Comparison of ENCODE assay signal across 9 cellular contexts in the genomic region with DNA sequence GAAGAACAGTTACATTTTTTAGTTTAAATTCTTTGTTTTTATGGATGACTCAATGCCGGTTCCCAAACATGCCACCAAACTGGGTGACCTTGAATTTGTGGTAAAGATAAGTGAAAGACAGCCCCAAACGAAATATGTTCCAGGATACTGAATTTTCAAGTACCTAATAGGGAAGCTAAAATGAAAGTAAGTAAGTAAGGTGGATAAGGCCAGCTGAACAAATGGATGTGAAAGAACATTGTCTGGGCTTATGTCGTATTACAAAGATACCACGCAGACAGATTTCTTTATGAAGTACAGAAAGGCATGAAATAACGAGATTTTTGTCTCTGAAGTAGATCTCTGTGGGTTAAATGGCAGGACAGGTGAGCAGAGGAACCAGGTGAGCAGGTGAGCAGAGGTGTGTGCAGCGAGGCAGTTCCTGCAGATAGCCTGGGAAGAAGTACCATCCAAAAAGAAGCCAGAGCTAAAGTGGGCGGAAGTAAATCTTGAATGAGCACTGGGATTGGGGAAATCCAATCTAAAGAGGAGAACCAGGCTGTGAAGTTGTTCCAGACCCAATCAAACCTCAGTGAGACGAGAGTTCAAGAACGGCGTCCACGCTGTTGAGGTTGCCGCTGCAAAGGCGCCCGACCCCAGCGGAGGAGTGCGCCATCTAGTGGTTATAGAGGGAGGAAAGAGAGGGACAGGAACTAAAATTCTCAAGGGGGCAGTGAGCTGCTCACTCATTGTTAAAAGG. TPM values are rescaled to one million over a fixed set of nuclear protein-coding genes. Genes with fewer than 3 reads are reported as not detected.
A peak's percentile ranks its signal among the peaks of the same experiment; 100 is the strongest.
DNase-seq lines count a peak whose midpoint lies in the region; ATAC-seq, FAIRE-seq and TF ChIP-seq lines count a peak whose summit lies in the region.
"Had no signal": no experiment of that assay in that cellular context is flagged by ENCODE, and none has a peak within 500 bp of the region (broad histone marks: within the 10 kb centered on the region; RNA-seq: fewer than 3 reads in every experiment).

No MANE protein-coding gene starts in this region.

- peaks cover 1 to 11% (median 6%) of the 10 kb centered on the region in 3 donors for H3K4me1 Mint-ChIP-seq in IgD-negative memory B cell
- peaks cover 8% of the 10 kb centered on the region for H3K4me1 Mint-ChIP-seq in activated T-cell treated with anti-CD3 and anti-CD28 coated beads, Interleukin-2, amount 50 U/mL, for 72 hours (ENCODE audit: low read depth)

- peaks cover 0 to 5% (median 5%) of the 10 kb centered on the region in 3 donors for H3K4me1 ChIP-seq in pancreas
- peaks cover 3 to 8% (median 4%) of the 10 kb centered on the region in 4 donors for H3K4me1 ChIP-seq in upper lobe of left lung

- no peaks in the 10 kb centered on the region for H3K9me3 Mint-ChIP-seq in IgD-negative memory B cell
- H3K9me3 Mint-ChIP-seq in activated T-cell treated with anti-CD3 and anti-CD28 coated beads, Interleukin-2, amount 50 U/mL, for 72 hours: no peaks in the 10 kb centered on the region

- no peak for TF ChIP-seq EP300 in upper lobe of left lung (IDR thresholded peaks at IDR 0.05)

- H3K9me3 ChIP-seq in pancreas: no peaks in the 10 kb centered on the region
- no peaks in the 10 kb centered on the region for H3K9me3 ChIP-seq in upper lobe of left lung

- no peak for TF ChIP-seq POLR2A in upper lobe of left lung (IDR thresholded peaks at IDR 0.05)

- WGBS in pancreas, 2 donors: 11% methylated on average over 16 of the region's 16 CpGs
- 31 to 37% methylated on average over 16 of the region's 16 CpGs for WGBS in upper lobe of left lung, 2 donors

- H3K27me3 ChIP-seq in pancreas (no peaks in the 10 kb centered on the region), upper lobe of left lung (no peaks in the 10 kb centered on the region)

- H3K36me3 ChIP-seq in pancreas: no peaks in the 10 kb centered on the region
- no peaks in the 10 kb centered on the region for H3K36me3 ChIP-seq in upper lobe of left lung

- peak overlapping the region in 1 of 4 donors; percentile 45 for H3K27ac ChIP-seq in pancreas
- H3K27ac ChIP-seq in upper lobe of left lung: no peak overlapping the region

- H3K4me3 ChIP-seq in fibroblast of pulmonary artery (replicated peaks; ENCODE audit: low read depth, low read length): peak overlapping the region; percentile 37
- H3K4me3 ChIP-seq in pancreas: peak overlapping the region in 2 of 4 donors; percentile 24 to 38
- H3K4me3 ChIP-seq in upper lobe of left lung: peak overlapping the region in 3 of 4 donors; percentile 24 to 41 (median 32)

- no peak for FAIRE-seq in pancreas (lab: Jason Lieb, UNC)
- FAIRE-seq: frontal cortex had no signal

- peak; percentile 97 for TF ChIP-seq CTCF in fibroblast of pulmonary artery (IDR thresholded peaks at IDR 0.05; ENCODE audit: low read length, missing control alignments)
- peak; percentile 80 to 93 (median 90) for TF ChIP-seq CTCF in pancreas (IDR thresholded peaks at IDR 0.05)
- peak; percentile 60 to 87 (median 78) for TF ChIP-seq CTCF in upper lobe of left lung (IDR thresholded peaks at IDR 0.05)

- intact Hi-C loops in pancreas (cut with DNase I): loop anchor here in 1 of 3 donors (10.0 kb wide), 1 partner anchor 329 kb away; no protein-coding TSS in a partner anchor

- H3K36me3 Mint-ChIP-seq in IgD-negative memory B cell: no peaks in the 10 kb centered on the region
- H3K36me3 Mint-ChIP-seq in activated T-cell treated with anti-CD3 and anti-CD28 coated beads, Interleukin-2, amount 50 U/mL, for 72 hours (ENCODE audit: insufficient read depth in 2 of 2): no peaks in the 10 kb centered on the region

- H3K4me3 Mint-ChIP-seq in IgD-negative memory B cell: peak overlapping the region; percentile 45 to 73 (median 62)
- peak overlapping the region; percentile 26 to 70 for H3K4me3 Mint-ChIP-seq in activated T-cell treated with anti-CD3 and anti-CD28 coated beads, Interleukin-2, amount 50 U/mL, for 72 hours

- peak; percentile 91 for ATAC-seq in GM21528 (IDR thresholded peaks at IDR 0.05; ENCODE audit: low FRiP score, unreplicated experiment)
- ATAC-seq in activated T-cell treated with anti-CD3 and anti-CD28 coated beads, Interleukin-2, amount 50 U/mL, for 72 hours (replicated peaks in 1 of 2): peak; percentile 82 to 90
- ATAC-seq in pancreas: peak; percentile 90 to 96 (median 95)
- ATAC-seq in upper lobe of left lung (ENCODE audit: low FRiP score in 2 of 2): peak; percentile 86 to 92

- H3K27me3 Mint-ChIP-seq in IgD-negative memory B cell: no peaks in the 10 kb centered on the region
- H3K27me3 Mint-ChIP-seq in activated T-cell treated with anti-CD3 and anti-CD28 coated beads, Interleukin-2, amount 50 U/mL, for 72 hours (ENCODE audit: low read depth): no peaks in the 10 kb centered on the region

- peak; percentile 53 for DNase-seq in DMS79 (lab: John Stamatoyannopoulos, UW)
- peak; percentile 64 for DNase-seq in RKO (ENCODE audit: low spot score)
- peak; percentile 73 to 80 for DNase-seq in activated T-cell treated with anti-CD3 and anti-CD28 coated beads, Interleukin-2, amount 50 U/mL, for 72 hours
- peak; percentile 80 for DNase-seq in fibroblast of pulmonary artery (ENCODE audit: low read depth)
- peak; percentile 54 to 81 (median 73) for DNase-seq in pancreas
- peak; percentile 55 to 69 for DNase-seq in upper lobe of left lung

- H3K27ac Mint-ChIP-seq in IgD-negative memory B cell: no peak overlapping the region
- H3K27ac Mint-ChIP-seq in activated T-cell treated with anti-CD3 and anti-CD28 coated beads, Interleukin-2, amount 50 U/mL, for 72 hours: no peak overlapping the region

RNA-seq across cellular contexts. Expression of a gene that starts 19.6 kb away (rescaled TPM):
- polyA plus RNA-seq in IgD-negative memory B cell (1.1 TPM), pancreas (1 to 10 TPM; 2.9 to 4.8 TPM)
- 1 to 10 TPM in 1 of 2 donors, under 1 TPM in 1; 0.60 to 1.4 TPM for total RNA-seq in activated T-cell treated with anti-CD3 and anti-CD28 coated beads, Interleukin-2, amount 50 U/mL, for 72 hours
- total RNA-seq in pancreas (10 to 100 TPM in 1 of 6 donors, 1 to 10 TPM in 5; 2.4 to 15.2 (median 4.8) TPM), upper lobe of left lung (10 to 100 TPM in 5 of 6 donors, 1 to 10 TPM in 1; 4.1 to 30.4 (median 14.8) TPM)
